22 cellular contexts compared by ENCODE assay signal in genomic region chr10:113239569-113239968, GRCh38.
DNase-seq lines count a peak whose midpoint lies in the region; ATAC-seq, FAIRE-seq and TF ChIP-seq lines count a peak whose summit lies in the region.
"Had no signal": no experiment of that assay in that cellular context is flagged by ENCODE, and none has a peak within 500 bp of the region (broad histone marks: within the 10 kb centered on the region; RNA-seq: fewer than 3 reads in every experiment).

No MANE protein-coding gene starts in this region.

- no peak overlapping the region for H3K4me3 ChIP-seq in BLaER1 treated with 17β-estradiol and CSF1 and Interleukin-3, amounts not matched to agents 10 nM and 100 nM
- H3K4me3 ChIP-seq in GM23338 (no peak overlapping the region), transverse colon (no peak overlapping the region)
- H3K4me3 ChIP-seq in naive thymus-derived CD4-positive, alpha-beta T cell (ENCODE audit: low read length), result no peak overlapping the region
- H3K4me3 ChIP-seq: A549, PC-9 had no signal

- H3K4me1 ChIP-seq in BLaER1 treated with 17β-estradiol and CSF1 and Interleukin-3, amounts not matched to agents 10 nM and 100 nM, result peaks cover 34 to 59% (median 56%) of the 10 kb centered on the region in 10 experiments
- no peaks in the 10 kb centered on the region for H3K4me1 ChIP-seq in GM23338 (ENCODE audit: insufficient read depth)
- no peaks in the 10 kb centered on the region for H3K4me1 ChIP-seq in naive thymus-derived CD4-positive, alpha-beta T cell (ENCODE audit: control insufficient read depth in 2 of 2, insufficient read depth in 2 of 2, low read length in 2 of 2)
- H3K4me1 ChIP-seq in transverse colon, result no peaks in the 10 kb centered on the region
- H3K4me1 ChIP-seq: A549 had no signal

- peaks cover 0 to 5% (median 0%) of the 10 kb centered on the region in 11 experiments; a peak in 1 of 22 replicates for H3K36me3 ChIP-seq in BLaER1 treated with 17β-estradiol and CSF1 and Interleukin-3, amounts not matched to agents 10 nM and 100 nM
- no peaks in the 10 kb centered on the region for H3K36me3 ChIP-seq in GM23338 (ENCODE audit: insufficient read depth)
- no peaks in the 10 kb centered on the region for H3K36me3 ChIP-seq in naive thymus-derived CD4-positive, alpha-beta T cell (ENCODE audit: control insufficient read depth in 2 of 3, insufficient read depth in 3 of 3, low read length in 3 of 3)
- H3K36me3 ChIP-seq in transverse colon, result no peaks in the 10 kb centered on the region

- ATAC-seq in GM23338 (no peak), WTC11 (peak; percentile 44; the same call in 1 of the 2 replicates)
- peak; percentile 42 for ATAC-seq in naive thymus-derived CD4-positive, alpha-beta T cell
- ATAC-seq: A549 had no signal

- no peaks in the 10 kb centered on the region for H3K4me1 Mint-ChIP-seq in GM23338
- no peaks in the 10 kb centered on the region for H3K4me1 Mint-ChIP-seq in WTC11
- H3K4me1 Mint-ChIP-seq in naive thymus-derived CD4-positive, alpha-beta T cell, result peaks cover 0 to 13% (median 5%) of the 10 kb centered on the region in 7 donors

- TF ChIP-seq EP300 in transverse colon (IDR thresholded peaks at IDR 0.05; ENCODE audit: low read depth), result no peak

- H3K79me2 ChIP-seq in GM23338 (replicated peaks; ENCODE audit: insufficient read depth), result no peaks in the 10 kb centered on the region

- CTCF ChIA-PET in WTC11 (lab: Charles Lee), result no interaction called here
- CTCF ChIA-PET in naive thymus-derived CD4-positive, alpha-beta T cell (lab: Charles Lee), result no interaction called here

- intact Hi-C loops in naive thymus-derived CD4-positive, alpha-beta T cell (cut with micrococcal nuclease), result no loop called here
- intact Hi-C loops in transverse colon (cut with DNase I; ENCODE audit: low total_unique reads), result no loop called here

- H4K20me1 ChIP-seq in BLaER1 treated with 17β-estradiol and CSF1 and Interleukin-3, amounts not matched to agents 10 nM and 100 nM, result no peaks in the 10 kb centered on the region
- no peaks in the 10 kb centered on the region for H4K20me1 ChIP-seq in GM23338 (replicated peaks; ENCODE audit: insufficient read depth)

- H3K36me3 Mint-ChIP-seq in GM23338 (ENCODE audit: low read depth), result no peaks in the 10 kb centered on the region
- no peaks in the 10 kb centered on the region for H3K36me3 Mint-ChIP-seq in WTC11
- H3K36me3 Mint-ChIP-seq in naive thymus-derived CD4-positive, alpha-beta T cell, result no peaks in the 10 kb centered on the region
- H3K36me3 Mint-ChIP-seq: CD14-positive monocyte had no signal

- no peak overlapping the region for H3K27ac ChIP-seq in BLaER1 treated with 17β-estradiol and CSF1 and Interleukin-3, amounts not matched to agents 10 nM and 100 nM
- no peak overlapping the region for H3K27ac ChIP-seq in GM23338 (ENCODE audit: low read depth)
- H3K27ac ChIP-seq in naive thymus-derived CD4-positive, alpha-beta T cell (ENCODE audit: low read depth, low read length), result no peak overlapping the region
- no peak overlapping the region for H3K27ac ChIP-seq in transverse colon
- H3K27ac ChIP-seq: A549, PC-9 had no signal

- H2AFZ ChIP-seq in GM23338, result 0 out of 2 replicates have a peak overlapping the region, but pooled peaks have one; percentile 38
- H2AFZ ChIP-seq: PC-9 had no signal

- H3K9me2 ChIP-seq in GM23338 (ENCODE audit: insufficient read depth), result peaks cover 8% of the 10 kb centered on the region

- no peaks in the 10 kb centered on the region for H3F3A ChIP-seq in GM23338 (replicated peaks; ENCODE audit: low read depth)

- H3K27me3 Mint-ChIP-seq in GM23338 (ENCODE audit: insufficient read depth, low read depth, poor library complexity) (peaks cover 2% of the 10 kb centered on the region), WTC11 (ENCODE audit: low read depth) (no peaks in the 10 kb centered on the region)
- H3K27me3 Mint-ChIP-seq in naive thymus-derived CD4-positive, alpha-beta T cell, result peaks cover 2 to 41% (median 26%) of the 10 kb centered on the region in 5 donors

- WGBS in transverse colon (ENCODE audit: low coverage in 1 of 2), 2 donors, result 75% methylated on average over 5 of the region's 5 CpGs; no CpG with 5 or more reads in 1 of the 2 donors

- TF ChIP-seq POLR2A in transverse colon (IDR thresholded peaks at IDR 0.05) (no peak), H54 (IDR thresholded peaks at IDR 0.05; ENCODE audit: low read depth, low read length) (no peak)

- H3K4me3 Mint-ChIP-seq in GM23338 (no peak overlapping the region), WTC11 (no peak overlapping the region)
- H3K4me3 Mint-ChIP-seq in naive thymus-derived CD4-positive, alpha-beta T cell, result no peak overlapping the region
- H3K4me3 Mint-ChIP-seq: CD14-positive monocyte had no signal

- TF ChIP-seq CTCF in GM23338 (conservative IDR thresholded peaks at IDR 0.05; ENCODE audit: low read depth in 2 of 2) (no peak), WTC11 (IDR thresholded peaks at IDR 0.05) (no peak), transverse colon (IDR thresholded peaks at IDR 0.05) (no peak)

- peaks cover 0 to 36% (median 27%) of the 10 kb centered on the region in 11 experiments; a peak in 18 of 22 replicates for H3K9me3 ChIP-seq in BLaER1 treated with 17β-estradiol and CSF1 and Interleukin-3, amounts not matched to agents 10 nM and 100 nM (replicated peaks in 1 of 11)
- H3K9me3 ChIP-seq in naive thymus-derived CD4-positive, alpha-beta T cell (ENCODE audit: control insufficient read depth in 2 of 3, low read length in 3 of 3), result no peaks in the 10 kb centered on the region
- no peaks in the 10 kb centered on the region for H3K9me3 ChIP-seq in transverse colon
- H3K9me3 ChIP-seq: A549 had no signal

- H3K27me3 ChIP-seq in BLaER1 treated with 17β-estradiol and CSF1 and Interleukin-3, amounts not matched to agents 10 nM and 100 nM, result no peaks in the 10 kb centered on the region
- H3K27me3 ChIP-seq in GM23338 (ENCODE audit: insufficient read depth) (no peaks in the 10 kb centered on the region), transverse colon (no peaks in the 10 kb centered on the region)
- no peaks in the 10 kb centered on the region for H3K27me3 ChIP-seq in naive thymus-derived CD4-positive, alpha-beta T cell (ENCODE audit: control insufficient read depth in 2 of 2, insufficient read depth in 2 of 2, low read length in 2 of 2)

- in situ Hi-C loops in transverse colon (cut with MboI; ENCODE audit: low pct_ligation_motif_present in 1 of 4, low pct_unique_long_range_greater_than_20kb in 1 of 4, low sequenced_read_pairs in 3 of 4), result no loop called here

- no peak for DNase-seq in GM23338 (ENCODE audit: low spot score)
- no peak for DNase-seq in WTC11 (ENCODE audit: low spot score)
- no peak for DNase-seq in naive thymus-derived CD4-positive, alpha-beta T cell
- no peak for DNase-seq in transverse colon
- no peak for DNase-seq in H54 (ENCODE audit: insufficient read length, low spot score)
- DNase-seq in NCI-H446 treated with DMSO at 0.1 percent for 48 hours (lab: John Stamatoyannopoulos, UW), result no peak
- DNase-seq: AML-193, Calu3, DMS79 treated with DMSO at 0.1 percent for 48 hours, Karpas-422, NCI-H1105, NCI-H146, NCI-H1930, NCI-H2107, NCI-H446, NCI-H526 treated with DMSO at 0.1 percent for 48 hours, PC-9, SHP77 had no signal

- H3K4me2 ChIP-seq in BLaER1 treated with 17β-estradiol and CSF1 and Interleukin-3, amounts not matched to agents 10 nM and 100 nM, result peak overlapping the region; percentile 40 to 94 (median 80)
- H3K4me2 ChIP-seq in GM23338, result no peak overlapping the region
- H3K4me2 ChIP-seq: A549, PC-9 had no signal

- H3K9me3 Mint-ChIP-seq in GM23338, result no peaks in the 10 kb centered on the region
- no peaks in the 10 kb centered on the region for H3K9me3 Mint-ChIP-seq in WTC11
- H3K9me3 Mint-ChIP-seq in naive thymus-derived CD4-positive, alpha-beta T cell, result no peaks in the 10 kb centered on the region

- no peak for FAIRE-seq in H54 (lab: Jason Lieb, UNC)
- FAIRE-seq: A549, GM12892 had no signal

- H3K27ac Mint-ChIP-seq in GM23338 (no peak overlapping the region), WTC11 (no peak overlapping the region)
- H3K27ac Mint-ChIP-seq in naive thymus-derived CD4-positive, alpha-beta T cell, result no peak overlapping the region

- no peak overlapping the region for H3K9ac ChIP-seq in BLaER1 treated with 17β-estradiol and CSF1 and Interleukin-3, amounts not matched to agents 10 nM and 100 nM

- POLR2A ChIA-PET in WTC11 (lab: Charles Lee), result no interaction called here
- POLR2A ChIA-PET in naive thymus-derived CD4-positive, alpha-beta T cell (lab: Charles Lee), result no interaction called here

TF ChIP-seq in GM23338, 12 proteins besides CTCF, POLR2A, EP300 and RAD21:
- TF ChIP-seq POLR2AphosphoS5 (IDR thresholded peaks at IDR 0.05; ENCODE audit: low read depth), result no peak
- no peak for TF ChIP-seq ETS1 (IDR thresholded peaks at IDR 0.05)
- TF ChIP-seq STAT1 (IDR thresholded peaks at IDR 0.05; ENCODE audit: unreplicated experiment), result no peak
- no peak for TF ChIP-seq CREB1 (CRISPR knock-in tag; IDR thresholded peaks at IDR 0.05; ENCODE audit: low read depth)
- no peak for TF ChIP-seq JUNB (IDR thresholded peaks at IDR 0.05; ENCODE audit: unreplicated experiment)

TF ChIP-seq in WTC11, 78 proteins besides CTCF, POLR2A, EP300 and RAD21:
- TF ChIP-seq ZNF138 (CRISPR knock-in tag; conservative IDR thresholded peaks at IDR 0.05), result no peak
- TF ChIP-seq PRRX2 (CRISPR knock-in tag; IDR thresholded peaks at IDR 0.05), result no peak
- TF ChIP-seq ZNF263 (CRISPR knock-in tag; IDR thresholded peaks at IDR 0.05; ENCODE audit: low read depth), result no peak
